Comparison of ENCODE assay signal across 28 cellular contexts in genomic region chr7:117459735-117460134, GRCh38. TPM values are rescaled to one million over a fixed set of nuclear protein-coding genes. Genes with fewer than 3 reads are reported as not detected.
"Had no signal": no experiment of that assay in that cellular context is flagged by ENCODE, and none has a peak within 500 bp of the region (broad histone marks: within the 10 kb centered on the region; RNA-seq: fewer than 3 reads in every experiment).

No MANE protein-coding gene starts in this region.

- H3K4me1 Mint-ChIP-seq: memory B cell; natural killer cell; stimulated activated memory B cell treated with anti-CD40 and anti-IgM and Interleukin-4, amounts not matched to agents 10 μg/mL and 1 μg/mL and 100 μg/mL, for 72 hours had no signal

- H3K4me3 Mint-ChIP-seq: memory B cell; natural killer cell; stimulated activated memory B cell treated with anti-CD40 and anti-IgM and Interleukin-4, amounts not matched to agents 10 μg/mL and 1 μg/mL and 100 μg/mL, for 72 hours; type B pancreatic cell had no signal

- H3K9me3 ChIP-seq: gastrocnemius medialis, neutrophil, prostate gland, testis, tibial artery had no signal

- H3K9me3 Mint-ChIP-seq: stimulated activated memory B cell treated with anti-CD40 and anti-IgM and Interleukin-4, amounts not matched to agents 10 μg/mL and 1 μg/mL and 100 μg/mL, for 72 hours; type B pancreatic cell had no signal

- H3K36me3 Mint-ChIP-seq: memory B cell; natural killer cell; stimulated activated memory B cell treated with anti-CD40 and anti-IgM and Interleukin-4, amounts not matched to agents 10 μg/mL and 1 μg/mL and 100 μg/mL, for 72 hours; type B pancreatic cell had no signal

- H3K27me3 Mint-ChIP-seq: memory B cell; stimulated activated memory B cell treated with anti-CD40 and anti-IgM and Interleukin-4, amounts not matched to agents 10 μg/mL and 1 μg/mL and 100 μg/mL, for 72 hours; type B pancreatic cell had no signal

- H3K27me3 ChIP-seq: gastrocnemius medialis, neutrophil, spleen, testis, tibial artery had no signal

- H3K27ac Mint-ChIP-seq: memory B cell; natural killer cell; stimulated activated memory B cell treated with anti-CD40 and anti-IgM and Interleukin-4, amounts not matched to agents 10 μg/mL and 1 μg/mL and 100 μg/mL, for 72 hours; type B pancreatic cell had no signal

- ATAC-seq: gastrocnemius medialis; natural killer cell; right cardiac atrium; stimulated activated memory B cell treated with anti-CD40 and anti-IgM and Interleukin-4, amounts not matched to agents 10 μg/mL and 1 μg/mL and 100 μg/mL, for 72 hours; stimulated activated naive CD8-positive, alpha-beta T cell treated with anti-CD3 and anti-CD28 coated beads, Interleukin-15, Interleukin-2, amounts not matched to agents 100 U/mL and 50 U/mL, for 24 hours had no signal

- DNase-seq: cortex of kidney; effector CD4-positive, alpha-beta T cell; gastrocnemius medialis; kidney; natural killer cell; right cardiac atrium; spleen; stimulated activated CD4-positive, alpha-beta T cell treated with anti-CD3 and anti-CD28 coated beads, Interleukin-4, amount 100 ng/mL, for 4 hours; stimulated activated naive CD8-positive, alpha-beta T cell treated with anti-CD3 and anti-CD28 coated beads, Interleukin-15, Interleukin-2, amounts not matched to agents 100 U/mL and 50 U/mL, for 24 hours; substantia nigra; testis; tibial artery had no signal

- H3K36me3 ChIP-seq: gastrocnemius medialis, neutrophil, prostate gland, spleen, tibial artery had no signal

- H3K4me1 ChIP-seq: gastrocnemius medialis, prostate gland, spleen, testis, tibial artery had no signal

- H3K4me3 ChIP-seq: gastrocnemius medialis, lung, prostate gland, skin epidermis, spleen, testis, tibial artery had no signal

- H3K27ac ChIP-seq: gastrocnemius medialis, neutrophil, prostate gland, skin epidermis, spleen, testis, tibial artery had no signal

RNA-seq across cellular contexts. Expression of gene CFTR, which starts 20.1 kb away (rescaled TPM):
- total RNA-seq: dermis microvascular lymphatic vessel endothelial cell, glomerular endothelial cell, mononuclear cell, natural killer cell had no signal
- polyA plus RNA-seq: neural cell, right cardiac atrium had no signal

RNA-seq across cellular contexts. Expression of gene ASZ1, which starts 32.4 kb away (rescaled TPM):
- total RNA-seq: dermis microvascular lymphatic vessel endothelial cell, gastrocnemius medialis, glomerular endothelial cell, kidney, left lobe of liver, mononuclear cell, natural killer cell, omental fat pad, right cardiac atrium, spleen, urinary bladder had no signal
- polyA plus RNA-seq: esophagus, liver, neural cell, right cardiac atrium, spleen, urinary bladder had no signal
